In genomic region chrX:47191331-47191730, GRCh38 we compare ENCODE assay signal across 8 cellular contexts. TPM values are rescaled to one million over a fixed set of nuclear protein-coding genes. Genes with fewer than 3 reads are reported as not detected.
DNase-seq lines count a peak whose midpoint lies in the region; ATAC-seq and TF ChIP-seq lines count a peak whose summit lies in the region.

No MANE protein-coding gene starts in this region.

- peak overlapping the region; percentile 88 for H2AFZ ChIP-seq in parathyroid adenoma

- peak; percentile 15 for ATAC-seq in activated CD8-positive, alpha-beta T cell treated with anti-CD3 and anti-CD28 coated beads, Interleukin-2, amount 10 ng/mL, durations not matched to agents 7 days and 5 days
- ATAC-seq in GM21367 (IDR thresholded peaks at IDR 0.05; ENCODE audit: unreplicated experiment), result no peak

- H3K9me3 ChIP-seq in esophagus (ENCODE audit: control insufficient read depth in 2 of 2, insufficient read depth in 1 of 2, low read depth in 1 of 2, low read length in 1 of 2), result no peaks in the 10 kb centered on the region
- no peaks in the 10 kb centered on the region for H3K9me3 ChIP-seq in parathyroid adenoma (ENCODE audit: control insufficient read depth, low read length)

- peaks cover 31% of the 10 kb centered on the region for H3K4me1 Mint-ChIP-seq in activated CD8-positive, alpha-beta T cell treated with anti-CD3 and anti-CD28 coated beads, Interleukin-2, amount 10 ng/mL, durations not matched to agents 7 days and 5 days (ENCODE audit: low read depth)

- CTCF ChIA-PET in activated CD8-positive, alpha-beta T cell treated with anti-CD3 and anti-CD28 coated beads, Interleukin-2, amount 10 ng/mL, durations not matched to agents 7 days and 5 days (lab: Charles Lee), result interaction anchor here (1.1 to 2.1 kb wide), 6 partner anchors 26 to 332 kb away, joined by 3 to 11 read pairs (median 4); partner anchors contain the start of genes NDUFB11 and RBM10

- no peaks in the 10 kb centered on the region for H3K9me3 Mint-ChIP-seq in activated CD8-positive, alpha-beta T cell treated with anti-CD3 and anti-CD28 coated beads, Interleukin-2, amount 10 ng/mL, durations not matched to agents 7 days and 5 days (ENCODE audit: insufficient read depth)

- peak overlapping the region; percentile 88 for H3K27ac Mint-ChIP-seq in activated CD8-positive, alpha-beta T cell treated with anti-CD3 and anti-CD28 coated beads, Interleukin-2, amount 10 ng/mL, durations not matched to agents 7 days and 5 days

- WGBS in esophagus, 2 donors, result 6 to 30% methylated on average over 26 of the region's 26 CpGs

- H3K27me3 ChIP-seq in esophagus (ENCODE audit: control insufficient read depth in 1 of 2, insufficient read depth in 2 of 2, low read length in 2 of 2) (no peaks in the 10 kb centered on the region), parathyroid adenoma (ENCODE audit: control insufficient read depth, insufficient read depth, low read length) (no peaks in the 10 kb centered on the region)

- H3K27me3 Mint-ChIP-seq in activated CD8-positive, alpha-beta T cell treated with anti-CD3 and anti-CD28 coated beads, Interleukin-2, amount 10 ng/mL, durations not matched to agents 7 days and 5 days (ENCODE audit: low read depth), result no peaks in the 10 kb centered on the region

- H3K36me3 ChIP-seq in esophagus (ENCODE audit: control insufficient read depth in 2 of 2, insufficient read depth in 2 of 2, low read length in 1 of 2) (peaks cover 3 to 10% of the 10 kb centered on the region in 2 donors), parathyroid adenoma (ENCODE audit: control insufficient read depth, insufficient read depth, low read length) (no peaks in the 10 kb centered on the region)

- peak overlapping the region; percentile 88 for H3K4me3 Mint-ChIP-seq in activated CD8-positive, alpha-beta T cell treated with anti-CD3 and anti-CD28 coated beads, Interleukin-2, amount 10 ng/mL, durations not matched to agents 7 days and 5 days

- peaks cover 27% of the 10 kb centered on the region for H3K36me3 Mint-ChIP-seq in activated CD8-positive, alpha-beta T cell treated with anti-CD3 and anti-CD28 coated beads, Interleukin-2, amount 10 ng/mL, durations not matched to agents 7 days and 5 days (ENCODE audit: low read depth)

- H3K4me1 ChIP-seq in esophagus (ENCODE audit: control insufficient read depth in 2 of 2, insufficient read depth in 2 of 2, low read length in 1 of 2), result peaks cover 6 to 7% of the 10 kb centered on the region in 2 donors
- H3K4me1 ChIP-seq in parathyroid adenoma, result peaks cover 2% of the 10 kb centered on the region

- no peak for TF ChIP-seq CTCF in parathyroid adenoma (IDR thresholded peaks at IDR 0.05)

- peak overlapping the region; percentile 49 to 59 for H3K4me3 ChIP-seq in esophagus (ENCODE audit: low read depth in 1 of 2, low read length in 2 of 2)
- H3K4me3 ChIP-seq in parathyroid adenoma (ENCODE audit: low read depth, low read length), result peak overlapping the region; percentile 59

- H3K27ac ChIP-seq in esophagus (ENCODE audit: low read depth in 2 of 2, low read length in 1 of 2) (peak overlapping the region; percentile 45 to 73), parathyroid adenoma (peak overlapping the region; percentile 11)

- H3K9ac ChIP-seq in parathyroid adenoma, result no peak overlapping the region

- peak overlapping the region; percentile 80 for H3K4me2 ChIP-seq in parathyroid adenoma (ENCODE audit: low read length)

- POLR2A ChIA-PET in activated CD8-positive, alpha-beta T cell treated with anti-CD3 and anti-CD28 coated beads, Interleukin-2, amount 10 ng/mL, durations not matched to agents 7 days and 5 days (lab: Charles Lee), result interaction anchor here (0.6 to 2.3 kb wide), 3 partner anchors 19 to 46 kb away, joined by 3 to 15 read pairs (median 3); partner anchors contain the start of genes CDK16, NDUFB11 and RBM10

- DNase-seq in GM03348 (ENCODE audit: low spot score), result peak; percentile 21
- peak; percentile 52 for DNase-seq in NCI-H2227 treated with DMSO at 0.1 percent for 48 hours (lab: John Stamatoyannopoulos, UW)
- peak; percentile 71 for DNase-seq in activated CD8-positive, alpha-beta T cell treated with anti-CD3 and anti-CD28 coated beads, Interleukin-2, amount 10 ng/mL, durations not matched to agents 7 days and 5 days
- no peak for DNase-seq in foreskin melanocyte
- DNase-seq in A172 (ENCODE audit: low spot score), result no peak

- H3K79me2 ChIP-seq in parathyroid adenoma, result peaks cover 11% of the 10 kb centered on the region

RNA-seq across cellular contexts. Expression of gene UBA1, which starts 2.3 kb away (rescaled TPM):
- total RNA-seq in activated CD8-positive, alpha-beta T cell treated with anti-CD3 and anti-CD28 coated beads, Interleukin-2, amount 10 ng/mL, durations not matched to agents 7 days and 5 days, result 100 to 1,000 TPM; 186 to 189 TPM
- polyA plus RNA-seq in esophagus, result 100 to 1,000 TPM; 111 to 126 TPM
- total RNA-seq in A172 (2014; rRNA removed; shearing (Covaris generic)), result 169 and 174 TPM in 2 replicates

RNA-seq across cellular contexts. Expression of gene CDK16, which starts 27.1 kb away (rescaled TPM):
- 10 to 100 TPM; 64.3 to 74.7 TPM for total RNA-seq in activated CD8-positive, alpha-beta T cell treated with anti-CD3 and anti-CD28 coated beads, Interleukin-2, amount 10 ng/mL, durations not matched to agents 7 days and 5 days
- polyA plus RNA-seq in esophagus, result 10 to 100 TPM; 47.5 to 59.8 TPM
- total RNA-seq in A172 (2014; rRNA removed; shearing (Covaris generic)), result 106 and 110 TPM in 2 replicates

RNA-seq across cellular contexts. Expression of gene USP11, which starts 41.5 kb away (rescaled TPM):
- total RNA-seq in activated CD8-positive, alpha-beta T cell treated with anti-CD3 and anti-CD28 coated beads, Interleukin-2, amount 10 ng/mL, durations not matched to agents 7 days and 5 days, result 10 to 100 TPM; 55.3 to 60.9 TPM
- polyA plus RNA-seq in esophagus, result 10 to 100 TPM; 11.3 to 13.6 TPM
- total RNA-seq in A172 (2014; rRNA removed; shearing (Covaris generic)), result 21.1 and 29.8 TPM in 2 replicates

RNA-seq across cellular contexts. Expression of gene RBM10, which starts 46.3 kb away (rescaled TPM):
- total RNA-seq in activated CD8-positive, alpha-beta T cell treated with anti-CD3 and anti-CD28 coated beads, Interleukin-2, amount 10 ng/mL, durations not matched to agents 7 days and 5 days, result 10 to 100 TPM; 62.2 to 64.1 TPM
- 10 to 100 TPM; 24.8 to 35.7 TPM for polyA plus RNA-seq in esophagus
- total RNA-seq in A172 (2014; rRNA removed; shearing (Covaris generic)), result 42.6 and 48.8 TPM in 2 replicates

RNA-seq across cellular contexts. Expression of gene NDUFB11, which starts 46.8 kb away (rescaled TPM):
- total RNA-seq in activated CD8-positive, alpha-beta T cell treated with anti-CD3 and anti-CD28 coated beads, Interleukin-2, amount 10 ng/mL, durations not matched to agents 7 days and 5 days, result 100 to 1,000 TPM in 1 of 2 experiments, 10 to 100 TPM in 1; 92.9 to 103 TPM
- 10 to 100 TPM; 72.2 to 75.0 TPM for polyA plus RNA-seq in esophagus
- total RNA-seq in A172 (2014; rRNA removed; shearing (Covaris generic)), result 85.8 and 120 TPM in 2 replicates

Comparison
In these comparisons a context has a peak if more than half of its experiments do, and no peak if none do; other contexts are left out.
1. DNase-seq: peak in GM03348 (single experiment), NCI-H2227 treated with DMSO at 0.1 percent for 48 hours (single experiment) and activated CD8-positive, alpha-beta T cell treated with anti-CD3 and anti-CD28 coated beads, Interleukin-2, amount 10 ng/mL, durations not matched to agents 7 days and 5 days (single experiment); none in foreskin melanocyte (single experiment) and A172 (single experiment).